ENCODE assay signal across 19 cellular contexts in genomic region chr2:100881629-100882028, GRCh38.
"Had no signal": no experiment of that assay in that cellular context is flagged by ENCODE, and none has a peak within 500 bp of the region (broad histone marks: within the 10 kb centered on the region; RNA-seq: fewer than 3 reads in every experiment).

No MANE protein-coding gene starts in this region.

- H3K9me3 ChIP-seq: prostate gland, right atrium auricular region, transverse colon, vagina had no signal

- H3K36me3 Mint-ChIP-seq: activated naive CD8-positive, alpha-beta T cell treated with anti-CD3 and anti-CD28 coated beads, Interleukin-2, amount 10 ng/mL, durations not matched to agents 7 days and 5 days had no signal

- H3K27me3 ChIP-seq: dorsolateral prefrontal cortex, right atrium auricular region, transverse colon, vagina had no signal

- H3K36me3 ChIP-seq: prostate gland, right atrium auricular region, transverse colon, vagina had no signal

- H3K27me3 Mint-ChIP-seq: activated naive CD8-positive, alpha-beta T cell treated with anti-CD3 and anti-CD28 coated beads, Interleukin-2, amount 10 ng/mL, durations not matched to agents 7 days and 5 days; brain had no signal

- H3K4me3 Mint-ChIP-seq: activated naive CD8-positive, alpha-beta T cell treated with anti-CD3 and anti-CD28 coated beads, Interleukin-2, amount 10 ng/mL, durations not matched to agents 7 days and 5 days; activated T-helper 1 cell treated with anti-CD3 and anti-CD28 coated beads, Interleukin-12 subunit alpha, Interleukin-12 subunit beta, Interleukin-2, Interleukin-4 antibody, amounts not matched to agents 30 ng/mL and 10 ng/mL and 1 ng/mL, durations not matched to agents 14 hours and 24 hours and 36 hours; brain had no signal

- H3K27ac Mint-ChIP-seq: activated naive CD8-positive, alpha-beta T cell treated with anti-CD3 and anti-CD28 coated beads, Interleukin-2, amount 10 ng/mL, durations not matched to agents 7 days and 5 days; activated T-helper 1 cell treated with anti-CD3 and anti-CD28 coated beads, Interleukin-12 subunit alpha, Interleukin-12 subunit beta, Interleukin-2, Interleukin-4 antibody, amounts not matched to agents 30 ng/mL and 10 ng/mL and 1 ng/mL, durations not matched to agents 14 hours and 24 hours and 36 hours had no signal

- H3K4me1 ChIP-seq: prostate gland had no signal

- H3K9me3 Mint-ChIP-seq: activated naive CD8-positive, alpha-beta T cell treated with anti-CD3 and anti-CD28 coated beads, Interleukin-2, amount 10 ng/mL, durations not matched to agents 7 days and 5 days; activated T-helper 1 cell treated with anti-CD3 and anti-CD28 coated beads, Interleukin-12 subunit alpha, Interleukin-12 subunit beta, Interleukin-2, Interleukin-4 antibody, amounts not matched to agents 30 ng/mL and 10 ng/mL and 1 ng/mL, durations not matched to agents 14 hours and 24 hours and 36 hours had no signal

- DNase-seq: activated CD4-positive, alpha-beta T cell treated with anti-CD3 and anti-CD28 coated beads, Interleukin-2, amount 50 U/mL, for 48 hours; activated naive CD8-positive, alpha-beta T cell treated with anti-CD3 and anti-CD28 coated beads, Interleukin-2, amount 10 ng/mL, durations not matched to agents 7 days and 5 days; activated T-cell treated with anti-CD3 and anti-CD28 coated beads for 4 hours; dorsolateral prefrontal cortex; erythroblast; foreskin melanocyte; glutamatergic neuron; hypothalamus; islet precursor cell; left colon; midbrain; stimulated activated naive CD8-positive, alpha-beta T cell treated with anti-CD3 and anti-CD28 coated beads, Interleukin-15, Interleukin-2, amounts not matched to agents 100 U/mL and 50 U/mL, for 24 hours; transverse colon had no signal

- H3K27ac ChIP-seq: dorsolateral prefrontal cortex, prostate gland, right atrium auricular region, transverse colon, vagina had no signal

- H3K4me3 ChIP-seq: dorsolateral prefrontal cortex, lung, prostate gland, right atrium auricular region, transverse colon, vagina had no signal
